Comparison of ENCODE assay signal across 23 cellular contexts in the genomic region with DNA sequence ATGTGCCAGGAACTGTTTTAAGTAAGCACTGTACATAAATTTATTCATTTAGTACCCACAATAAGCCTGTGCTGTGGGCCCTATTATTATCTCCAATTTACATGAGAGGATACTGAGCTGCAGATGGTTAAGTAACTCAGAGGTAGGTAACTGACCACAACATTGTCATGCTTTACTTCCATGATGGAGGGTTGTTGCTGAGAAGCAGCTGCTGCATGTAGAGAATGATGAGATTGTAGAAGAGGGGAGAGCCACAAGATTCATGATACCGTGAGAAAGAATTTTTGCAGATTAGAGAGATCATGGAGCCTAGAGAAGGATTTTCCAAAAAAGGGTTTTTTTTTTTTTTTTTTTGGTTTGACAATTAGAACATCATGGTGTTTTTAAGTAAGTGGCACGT.
"Had no signal": no experiment of that assay in that cellular context is flagged by ENCODE, and none has a peak within 500 bp of the region (broad histone marks: within the 10 kb centered on the region; RNA-seq: fewer than 3 reads in every experiment).

No MANE protein-coding gene starts in this region.

- H3K4me3 ChIP-seq: dorsolateral prefrontal cortex, heart left ventricle, psoas muscle, right lobe of liver, spleen, stomach, thoracic aorta, transverse colon had no signal

- H3K27me3 ChIP-seq: dorsolateral prefrontal cortex, heart left ventricle, neutrophil, right lobe of liver, spleen, stomach, transverse colon had no signal

- H3K27ac Mint-ChIP-seq: naive thymus-derived CD8-positive, alpha-beta T cell had no signal

- H3K9me3 ChIP-seq: neutrophil, thoracic aorta, transverse colon had no signal

- H3K4me1 Mint-ChIP-seq: naive thymus-derived CD8-positive, alpha-beta T cell had no signal

- ATAC-seq: heart left ventricle; naive thymus-derived CD8-positive, alpha-beta T cell; psoas muscle; right lobe of liver had no signal

- DNase-seq: cortex of kidney; dorsolateral prefrontal cortex; effector CD8-positive, alpha-beta T cell; heart left ventricle; hippocampal formation; kidney glomerular epithelial cell; mammary epithelial cell; naive thymus-derived CD8-positive, alpha-beta T cell; psoas muscle; retina; right lobe of liver; spleen; stimulated activated CD4-positive, alpha-beta T cell treated with anti-CD3 and anti-CD28 coated beads, Interleukin-15, amount 100 ng/mL, for 24 hours; stimulated activated CD4-positive, alpha-beta T cell treated with anti-CD3 and anti-CD28 coated beads, Interleukin-1b, Interleukin-23, amount 100 ng/mL, for 48 hours; stimulated activated CD4-positive, alpha-beta T cell treated with anti-CD3 and anti-CD28 coated beads, Interleukin-4, amount 100 ng/mL, for 4 hours; stimulated activated naive CD4-positive, alpha-beta T cell; stomach; substantia nigra; transverse colon had no signal

- H3K36me3 ChIP-seq: heart left ventricle, neutrophil, right lobe of liver, spleen, stomach, thoracic aorta, transverse colon had no signal

- H3K27ac ChIP-seq: dorsolateral prefrontal cortex, heart left ventricle, neutrophil, psoas muscle, right lobe of liver, spleen, stomach, thoracic aorta, transverse colon had no signal

- FAIRE-seq: frontal cortex, islet of Langerhans had no signal

- H3K4me1 ChIP-seq: heart left ventricle, psoas muscle, right lobe of liver, spleen, stomach, transverse colon had no signal

- H3K4me3 Mint-ChIP-seq: naive thymus-derived CD8-positive, alpha-beta T cell had no signal
